In genomic region chr6:163533443-163533842, GRCh38 we compare ENCODE assay signal across 9 cellular contexts.
DNase-seq lines count a peak whose midpoint lies in the region; ATAC-seq and TF ChIP-seq lines count a peak whose summit lies in the region.
"Had no signal": no experiment of that assay in that cellular context is flagged by ENCODE, and none has a peak within 500 bp of the region (broad histone marks: within the 10 kb centered on the region; RNA-seq: fewer than 3 reads in every experiment).

No MANE protein-coding gene starts in this region.

- CTCF ChIA-PET in CD4-positive, alpha-beta T cell (lab: Charles Lee), result interaction anchor here (0.6 kb wide), 1 partner anchor 106 kb away, joined by 3 read pairs; no protein-coding TSS in a partner anchor

- TF ChIP-seq CTCF in smooth muscle cell (IDR thresholded peaks at IDR 0.05; ENCODE audit: borderline replicate concordance, insufficient read depth, poor library complexity, severe bottlenecking), result no peak
- TF ChIP-seq CTCF in CD4-positive, alpha-beta T cell (IDR thresholded peaks at IDR 0.05), result no peak

- WGBS in smooth muscle cell (ENCODE audit: low lambda C conversion rate), result 2% methylated on average over 2 of the region's 2 CpGs

- no peak overlapping the region for H3K4me3 ChIP-seq in smooth muscle cell
- H3K4me3 ChIP-seq: SK-N-MC had no signal

- no peak overlapping the region for H3K9ac ChIP-seq in smooth muscle cell (ENCODE audit: low read depth)

- peak overlapping the region; percentile 40 for H3K4me2 ChIP-seq in smooth muscle cell

- peak overlapping the region; percentile 77 for H3K27ac ChIP-seq in smooth muscle cell (ENCODE audit: low read depth)
- no peak overlapping the region for H3K27ac ChIP-seq in CD4-positive, alpha-beta T cell (ENCODE audit: low read depth, low read length)
- H3K27ac ChIP-seq: SK-N-MC had no signal

- POLR2A ChIA-PET in CD4-positive, alpha-beta T cell (lab: Charles Lee), result no interaction called here

- peaks cover 27% of the 10 kb centered on the region for H3K36me3 Mint-ChIP-seq in CD4-positive, alpha-beta T cell (ENCODE audit: low read depth)

- no peaks in the 10 kb centered on the region for H3K27me3 Mint-ChIP-seq in CD4-positive, alpha-beta T cell
- H3K27me3 Mint-ChIP-seq: activated T-helper 17 cell treated with anti-CD3 and anti-CD28 coated beads, Interleukin-2, amount 50 U/mL, for 72 hours had no signal

- no peaks in the 10 kb centered on the region for H3K9me3 ChIP-seq in smooth muscle cell (replicated peaks; ENCODE audit: low read depth)
- no peaks in the 10 kb centered on the region for H3K9me3 ChIP-seq in CD4-positive, alpha-beta T cell (ENCODE audit: control insufficient read depth, low read length)

- H3K4me3 Mint-ChIP-seq in CD4-positive, alpha-beta T cell, result no peak overlapping the region
- H3K4me3 Mint-ChIP-seq: activated T-helper 17 cell treated with anti-CD3 and anti-CD28 coated beads, Interleukin-2, amount 50 U/mL, for 72 hours had no signal

- no peaks in the 10 kb centered on the region for H3K36me3 ChIP-seq in smooth muscle cell (ENCODE audit: low read depth)

- ATAC-seq in CD4-positive, alpha-beta T cell (ENCODE audit: poor library complexity), result no peak
- no peak for ATAC-seq in HG02852 (IDR thresholded peaks at IDR 0.05; ENCODE audit: unreplicated experiment)
- ATAC-seq: activated T-helper 17 cell treated with anti-CD3 and anti-CD28 coated beads, Interleukin-2, amount 50 U/mL, for 72 hours had no signal

- no peak overlapping the region for H3K27ac Mint-ChIP-seq in CD4-positive, alpha-beta T cell
- H3K27ac Mint-ChIP-seq: activated T-helper 17 cell treated with anti-CD3 and anti-CD28 coated beads, Interleukin-2, amount 50 U/mL, for 72 hours had no signal

- H3K27me3 ChIP-seq in smooth muscle cell (ENCODE audit: low read depth), result no peaks in the 10 kb centered on the region
- no peaks in the 10 kb centered on the region for H3K27me3 ChIP-seq in CD4-positive, alpha-beta T cell (ENCODE audit: control insufficient read depth, insufficient read depth, low read length)

- peaks cover 16% of the 10 kb centered on the region for H3F3A ChIP-seq in smooth muscle cell (ENCODE audit: low read depth)

- intact Hi-C loops in CD4-positive, alpha-beta T cell (cut with DNase I, micrococcal nuclease), result no loop called here

- H3K4me1 ChIP-seq in smooth muscle cell (ENCODE audit: low read depth), result peaks cover 18% of the 10 kb centered on the region

- H3K79me2 ChIP-seq in smooth muscle cell (ENCODE audit: low read depth), result peaks cover 94% of the 10 kb centered on the region

- peak; percentile 11 for DNase-seq in HPDE6-E6E7 (ENCODE audit: extremely low spot score)
- DNase-seq in SHP77 (lab: John Stamatoyannopoulos, UW), result peak; percentile 14 to 29
- peak; percentile 51 for DNase-seq in foreskin melanocyte
- DNase-seq in smooth muscle cell (lab: John Stamatoyannopoulos, UW; ENCODE audit: unreplicated experiment), result no peak
- DNase-seq in middle frontal gyrus (ENCODE audit: extremely low spot score, low spot score), result no peak
- DNase-seq in CD4-positive, alpha-beta T cell, result no peak

- peaks cover 45% of the 10 kb centered on the region for H3K4me1 Mint-ChIP-seq in CD4-positive, alpha-beta T cell (ENCODE audit: low read depth)

- H4K20me1 ChIP-seq in smooth muscle cell (ENCODE audit: low read depth), result peaks cover 100% of the 10 kb centered on the region

- no peaks in the 10 kb centered on the region for H3K9me3 Mint-ChIP-seq in CD4-positive, alpha-beta T cell
- H3K9me3 Mint-ChIP-seq: activated T-helper 17 cell treated with anti-CD3 and anti-CD28 coated beads, Interleukin-2, amount 50 U/mL, for 72 hours had no signal

- no peak overlapping the region for H2AFZ ChIP-seq in smooth muscle cell (ENCODE audit: low read depth)

Comparison
In these comparisons a context has a peak if more than half of its experiments do, and no peak if none do; other contexts are left out.
1. DNase-seq: peak in HPDE6-E6E7 (single experiment), SHP77 (2 of 2) and foreskin melanocyte (single experiment); none in smooth muscle cell (single experiment), middle frontal gyrus (single experiment) and CD4-positive, alpha-beta T cell (0 of 10).